Comparison of ENCODE assay signal across 21 cellular contexts in genomic region chr21:43608664-43609063, GRCh38.
"Had no signal": no experiment of that assay in that cellular context is flagged by ENCODE, and none has a peak within 500 bp of the region (broad histone marks: within the 10 kb centered on the region; RNA-seq: fewer than 3 reads in every experiment).

No MANE protein-coding gene starts in this region.

- H3K9me3 Mint-ChIP-seq: activated CD8-positive, alpha-beta T cell treated with anti-CD3 and anti-CD28 coated beads for 36 hours; activated naive CD4-positive, alpha-beta T cell treated with anti-CD3 and anti-CD28 coated beads, Interleukin-2, amount 50 U/mL, for 24 hours; activated T-cell treated with anti-CD3 and anti-CD28 coated beads, Interleukin-2, amount 50 U/mL, for 4 hours had no signal

- H3K36me3 ChIP-seq: adrenal gland, heart left ventricle, lower lobe of right lung, neural progenitor cell, pancreas, tibial nerve had no signal

- H3K27me3 ChIP-seq: adrenal gland, heart left ventricle, neural progenitor cell, pancreas, tibial nerve had no signal

- H3K27ac ChIP-seq: adrenal gland, coronary artery, heart left ventricle, lower lobe of right lung, neural progenitor cell had no signal

- H3K4me1 Mint-ChIP-seq: activated naive CD4-positive, alpha-beta T cell treated with anti-CD3 and anti-CD28 coated beads, Interleukin-2, amount 50 U/mL, for 24 hours had no signal

- H3K4me3 ChIP-seq: adrenal gland, coronary artery, heart left ventricle, lower lobe of right lung, neural progenitor cell, pancreas, tibial nerve had no signal

- H3K4me3 Mint-ChIP-seq: activated CD4-positive, alpha-beta T cell treated with anti-CD3 and anti-CD28 coated beads for 36 hours; activated CD8-positive, alpha-beta T cell treated with anti-CD3 and anti-CD28 coated beads for 36 hours; activated naive CD4-positive, alpha-beta T cell treated with anti-CD3 and anti-CD28 coated beads, Interleukin-2, amount 50 U/mL, for 24 hours; activated T-cell treated with anti-CD3 and anti-CD28 coated beads, Interleukin-2, amount 50 U/mL, for 4 hours; neural progenitor cell; T-helper 17 cell had no signal

- H3K9ac ChIP-seq: neural progenitor cell had no signal

- H3K9me3 ChIP-seq: adrenal gland, heart left ventricle, lower lobe of right lung, pancreas, tibial nerve had no signal

- H3K27ac Mint-ChIP-seq: activated CD4-positive, alpha-beta T cell treated with anti-CD3 and anti-CD28 coated beads for 36 hours; activated CD8-positive, alpha-beta T cell treated with anti-CD3 and anti-CD28 coated beads for 36 hours; activated naive CD4-positive, alpha-beta T cell treated with anti-CD3 and anti-CD28 coated beads, Interleukin-2, amount 50 U/mL, for 24 hours had no signal

- H3K36me3 Mint-ChIP-seq: activated naive CD4-positive, alpha-beta T cell treated with anti-CD3 and anti-CD28 coated beads, Interleukin-2, amount 50 U/mL, for 24 hours; neural progenitor cell had no signal

- H3K27me3 Mint-ChIP-seq: activated CD4-positive, alpha-beta T cell treated with anti-CD3 and anti-CD28 coated beads for 36 hours; activated CD8-positive, alpha-beta T cell treated with anti-CD3 and anti-CD28 coated beads for 36 hours; activated naive CD4-positive, alpha-beta T cell treated with anti-CD3 and anti-CD28 coated beads, Interleukin-2, amount 50 U/mL, for 24 hours; T-helper 17 cell had no signal

- FAIRE-seq: pancreas had no signal

- H3K4me1 ChIP-seq: neural progenitor cell, pancreas had no signal

- H2AFZ ChIP-seq: neural progenitor cell had no signal

- DNase-seq: activated CD4-positive, alpha-beta T cell treated with anti-CD3 and anti-CD28 coated beads for 36 hours; activated CD8-positive, alpha-beta T cell treated with anti-CD3 and anti-CD28 coated beads for 36 hours; activated effector memory CD4-positive, alpha-beta T cell treated with Interleukin-2 at 50 U/mL for 16 hours; activated T-cell treated with anti-CD3 and anti-CD28 coated beads, Interleukin-2, amount 50 U/mL, for 4 hours; adrenal gland; central memory CD4-positive, alpha-beta T cell; foreskin melanocyte; heart left ventricle; left cardiac atrium; lower lobe of right lung; midbrain; pancreas; stimulated activated CD4-positive, alpha-beta T cell treated with anti-CD3 and anti-CD28 coated beads, Interleukin-15, amount 100 ng/mL, for 24 hours; stimulated activated CD4-positive, alpha-beta T cell treated with anti-CD3 and anti-CD28 coated beads, Interleukin-4, amount 100 ng/mL, for 24 hours; stimulated activated naive CD4-positive, alpha-beta T cell; substantia nigra; T-helper 17 cell had no signal

- H3K4me2 ChIP-seq: neural progenitor cell had no signal

- ATAC-seq: activated CD4-positive, alpha-beta T cell treated with anti-CD3 and anti-CD28 coated beads for 36 hours; activated CD8-positive, alpha-beta T cell treated with anti-CD3 and anti-CD28 coated beads for 36 hours; activated T-cell treated with anti-CD3 and anti-CD28 coated beads, Interleukin-2, amount 50 U/mL, for 4 hours; heart left ventricle; T-helper 17 cell had no signal
